In genomic region chr6:27736686-27737085, GRCh38 we compare ENCODE assay signal across 20 cellular contexts.
DNase-seq lines count a peak whose midpoint lies in the region; ATAC-seq, FAIRE-seq and TF ChIP-seq lines count a peak whose summit lies in the region.
"Had no signal": no experiment of that assay in that cellular context is flagged by ENCODE, and none has a peak within 500 bp of the region (broad histone marks: within the 10 kb centered on the region; RNA-seq: fewer than 3 reads in every experiment).

No MANE protein-coding gene starts in this region.

- H3K36me3 Mint-ChIP-seq in HFFc6 (ENCODE audit: low read depth), result no peaks in the 10 kb centered on the region
- H3K36me3 Mint-ChIP-seq: IgD-negative memory B cell had no signal

- H2AFZ ChIP-seq in HepG2 (ENCODE audit: low read length) (no peak overlapping the region), K562 (ENCODE audit: low read depth, low read length) (peak overlapping the region; percentile 76)
- H2AFZ ChIP-seq: GM23338 had no signal

- ATAC-seq in HepG2 (no peak), right lobe of liver (no peak), K562 (no peak), HG03342 (IDR thresholded peaks at IDR 0.05; ENCODE audit: unreplicated experiment) (no peak)
- ATAC-seq: GM23338 had no signal

- H3K4me2 ChIP-seq in HepG2 (ENCODE audit: low read depth, low read length) (no peak overlapping the region), K562 (ENCODE audit: insufficient read depth, low read length) (no peak overlapping the region)
- H3K4me2 ChIP-seq: GM23338 had no signal

- TF ChIP-seq EP300 in HepG2 (IDR thresholded peaks at IDR 0.05; ENCODE audit: low read depth in 2 of 2, low read length in 2 of 2), result no peak
- no peak for TF ChIP-seq EP300 in HepG2 (CRISPR knock-in tag; IDR thresholded peaks at IDR 0.05; ENCODE audit: borderline replicate concordance)
- no peak for TF ChIP-seq EP300 in K562 (IDR thresholded peaks at IDR 0.05; ENCODE audit: low read length)

- POLR2A ChIA-PET in HepG2 (lab: Yijun Ruan, JAX) (no interaction called here), K562 (lab: Yijun Ruan, JAX) (no interaction called here)

- FAIRE-seq in HepG2 (lab: Jason Lieb, UNC) (no peak), K562 (lab: Jason Lieb, UNC) (no peak)
- FAIRE-seq: A204.1, D721Med, G401.6, GM12892, GM18507 had no signal

- H3K79me2 ChIP-seq in HepG2 (ENCODE audit: insufficient read depth, low read length) (no peaks in the 10 kb centered on the region), K562 (ENCODE audit: control insufficient read depth, insufficient read depth, low read length) (no peaks in the 10 kb centered on the region)

- peaks cover 1% of the 10 kb centered on the region for H3K27me3 Mint-ChIP-seq in HFFc6 (ENCODE audit: insufficient read depth)

- H3K4me1 ChIP-seq in HepG2 (ENCODE audit: insufficient read depth, low read length), result no peaks in the 10 kb centered on the region
- no peaks in the 10 kb centered on the region for H3K4me1 ChIP-seq in right lobe of liver
- H3K4me1 ChIP-seq in K562 (replicated peaks in 1 of 2; ENCODE audit: control insufficient read depth in 2 of 2, insufficient read depth in 2 of 2, low read length in 2 of 2), result peaks cover 0 to 4% of the 10 kb centered on the region in 2 experiments; a peak in 2 of 5 replicates
- H3K4me1 ChIP-seq: Caco-2 had no signal

- intact Hi-C loops in HepG2 (cut with micrococcal nuclease; ENCODE audit: unreplicated experiment), result no loop called here
- intact Hi-C loops in right lobe of liver (cut with DNase I), result no loop called here
- intact Hi-C loops in K562 (cut with micrococcal nuclease), result no loop called here

- H3K4me3 Mint-ChIP-seq in HFFc6, result peak overlapping the region; percentile 43; the same call in 1 of the 2 replicates
- H3K4me3 Mint-ChIP-seq: CD4-positive, alpha-beta T cell; GM23338; H9 had no signal

- H4K20me1 ChIP-seq in HepG2 (ENCODE audit: insufficient read depth, low read length) (no peaks in the 10 kb centered on the region), K562 (replicated peaks; ENCODE audit: control insufficient read depth, insufficient read depth, low read length) (no peaks in the 10 kb centered on the region)

- in situ Hi-C loops in HepG2 (cut with HindIII; ENCODE audit: extremely low pct_ligation_motif_present, low pct_unique_long_range_greater_than_20kb), result no loop called here
- in situ Hi-C loops in K562 (cut with MboI), result no loop called here

- peaks cover 0 to 5% of the 10 kb centered on the region in 2 experiments; a peak in 1 of 5 replicates for H3K27me3 ChIP-seq in HepG2 (ENCODE audit: control insufficient read depth in 1 of 2, insufficient read depth in 2 of 2, low read length in 2 of 2)
- H3K27me3 ChIP-seq in right lobe of liver, result no peaks in the 10 kb centered on the region
- no peaks in the 10 kb centered on the region for H3K27me3 ChIP-seq in K562 (ENCODE audit: control insufficient read depth in 2 of 2, insufficient read depth in 2 of 2, low read length in 2 of 2)

- H3K9me3 Mint-ChIP-seq in HFFc6, result peaks cover 4% of the 10 kb centered on the region; the same call in 1 of the 2 replicates
- H3K9me3 Mint-ChIP-seq: CD4-positive, alpha-beta T cell; GM23338; H9 had no signal

- no peak for TF ChIP-seq CTCF in HepG2 (CRISPR knock-in tag; IDR thresholded peaks at IDR 0.05)
- TF ChIP-seq CTCF in right lobe of liver (IDR thresholded peaks at IDR 0.05), result no peak
- no peak for TF ChIP-seq CTCF in HFFc6 (IDR thresholded peaks at IDR 0.05)
- no peak for TF ChIP-seq CTCF in K562 (IDR thresholded peaks at IDR 0.05 in 2 of 3, conservative IDR thresholded peaks at IDR 0.05 in 1 of 3; ENCODE audit: insufficient read depth in 2 of 3, low read depth in 1 of 3, low read length in 3 of 3)

- H3K36me3 ChIP-seq in HepG2 (replicated peaks in 1 of 2; ENCODE audit: control insufficient read depth in 1 of 2, insufficient read depth in 2 of 2, low read length in 2 of 2) (no peaks in the 10 kb centered on the region), right lobe of liver (no peaks in the 10 kb centered on the region), K562 (ENCODE audit: control insufficient read depth, insufficient read depth, low read length) (no peaks in the 10 kb centered on the region)

- TF ChIP-seq RAD21 in HepG2 (CRISPR knock-in tag; IDR thresholded peaks at IDR 0.05) (no peak), K562 (CRISPR knock-in tag; conservative IDR thresholded peaks at IDR 0.05 in 1 of 2, IDR thresholded peaks at IDR 0.05 in 1 of 2) (no peak)

- DNase-seq in HepG2 (ENCODE audit: low spot score) (no peak), right lobe of liver (no peak), HFFc6 (no peak), K562 (ENCODE audit: extremely low read depth in 1 of 4, low spot score in 3 of 4) (no peak), NCI-H82 treated with DMSO at 0.1 percent for 48 hours (lab: John Stamatoyannopoulos, UW; ENCODE audit: unreplicated experiment) (no peak)
- DNase-seq: AML-193; Caco-2; CD4-positive, alpha-beta T cell; H9; KG1 had no signal

- WGBS in HepG2 (ENCODE audit: low lambda C conversion rate), result 33% methylated on average over 4 of the region's 4 CpGs
- WGBS in right lobe of liver (ENCODE audit: insufficient coverage, low coverage, low lambda C conversion rate, missing lambda C conversion rate), result 69% methylated on average over 4 of the region's 4 CpGs
- WGBS in K562 (ENCODE audit: insufficient coverage, low coverage, missing lambda C conversion rate), result 43% methylated on average over 4 of the region's 4 CpGs

- H3K9me1 ChIP-seq in K562 (ENCODE audit: control insufficient read depth, insufficient read depth, low read length), result no peaks in the 10 kb centered on the region

- CTCF ChIA-PET in HepG2 (lab: Yijun Ruan, JAX; ENCODE audit: low intra/inter-chr PET ratio, low total read pairs), result no interaction called here
- CTCF ChIA-PET in K562 (lab: Yijun Ruan, JAX; ENCODE audit: low intra/inter-chr PET ratio), result no interaction called here

- H3K4me3 ChIP-seq in HepG2 (replicated peaks in 1 of 3; ENCODE audit: insufficient read depth in 1 of 3, low read depth in 2 of 3, low read length in 3 of 3), result no peak overlapping the region
- H3K4me3 ChIP-seq in right lobe of liver, result no peak overlapping the region
- H3K4me3 ChIP-seq in K562, result no peak overlapping the region
- H3K4me3 ChIP-seq: GM23338 had no signal

- no peaks in the 10 kb centered on the region for H3K9me3 ChIP-seq in HepG2 (ENCODE audit: low read length)
- no peaks in the 10 kb centered on the region for H3K9me3 ChIP-seq in right lobe of liver
- no peaks in the 10 kb centered on the region for H3K9me3 ChIP-seq in K562 (replicated peaks; ENCODE audit: control insufficient read depth, insufficient read depth, low read depth, low read length)
- H3K9me3 ChIP-seq: Caco-2 had no signal

- H3K9ac ChIP-seq in HepG2 (ENCODE audit: insufficient read depth, low read depth, low read length), result no peak overlapping the region
- H3K9ac ChIP-seq in K562 (ENCODE audit: insufficient read depth in 1 of 2, low read depth in 2 of 2, low read length in 2 of 2), result no peak overlapping the region

- H3K27ac Mint-ChIP-seq in HFFc6, result no peak overlapping the region
- H3K27ac Mint-ChIP-seq: CD4-positive, alpha-beta T cell; GM23338; H9; IgD-negative memory B cell had no signal

- TF ChIP-seq POLR2A in HepG2 (IDR thresholded peaks at IDR 0.05; ENCODE audit: insufficient read depth in 1 of 2, low read depth in 2 of 2, low read length in 2 of 2) (no peak), right lobe of liver (IDR thresholded peaks at IDR 0.05) (no peak), K562 (conservative IDR thresholded peaks at IDR 0.05) (no peak)

- H3K4me1 Mint-ChIP-seq in HFFc6 (ENCODE audit: low read depth), result peaks cover 19% of the 10 kb centered on the region
- H3K4me1 Mint-ChIP-seq: GM23338, H9 had no signal

- BruUV-seq in HepG2 (replicated peaks; lab: Mats Ljungman, UMichigan) (no TSS peak), K562 (replicated peaks; lab: Mats Ljungman, UMichigan) (no TSS peak)

- no peak overlapping the region for H3K27ac ChIP-seq in HepG2 (ENCODE audit: extremely low read length, insufficient read depth, low read length)
- no peak overlapping the region for H3K27ac ChIP-seq in right lobe of liver
- H3K27ac ChIP-seq in K562 (ENCODE audit: extremely low read depth, low read depth, low read length), result no peak overlapping the region
- H3K27ac ChIP-seq: C4-2B, HL-60 had no signal

TF ChIP-seq in HepG2, 621 proteins besides CTCF, POLR2A, EP300 and RAD21:
- TF ChIP-seq MAFF (IDR thresholded peaks at IDR 0.05; ENCODE audit: low read depth, low read length) (peak; percentile 69), SUZ12 (IDR thresholded peaks at IDR 0.05; ENCODE audit: low read depth, low read length) (no peak), MAFK (conservative IDR thresholded peaks at IDR 0.05 in 1 of 2, IDR thresholded peaks at IDR 0.05 in 1 of 2; ENCODE audit: low read length in 2 of 2) (peak; percentile 65 to 83; a peak in 3 of 4 replicates)

TF ChIP-seq in K562, 482 proteins besides CTCF, POLR2A, EP300 and RAD21 (continues in another document):
- TF ChIP-seq ZNF655 (CRISPR knock-in tag; IDR thresholded peaks at IDR 0.05), result no peak
- no peak for TF ChIP-seq THAP7 (CRISPR knock-in tag; IDR thresholded peaks at IDR 0.05)

Comparison
In these comparisons a context has a peak if more than half of its experiments do, and no peak if none do; other contexts are left out.
1. Of the 241 proteins assayed by ChIP-seq in both HepG2 and K562: peak only in HepG2: none; only in K562: MAFG; in both: MAFF and MAFK; in neither: 238.